ENCODE assay signal across 8 cellular contexts in genomic region chr17:54900457-54901229, GRCh38. TPM values are rescaled to one million over a fixed set of nuclear protein-coding genes. Genes with fewer than 3 reads are reported as not detected.
A peak's percentile ranks its signal among the peaks of the same experiment; 100 is the strongest.
DNase-seq lines count a peak whose midpoint lies in the region; ATAC-seq, FAIRE-seq and TF ChIP-seq lines count a peak whose summit lies in the region.

Gene TOM1L1 (plus strand): TSS chr17:54900852. CDS start chr17:54900866, 14 bp downstream.

- no peak within 1 kb of the TSS for H2BK5ac ChIP-seq in neuronal stem cell (ENCODE audit: low read length)

- H4K91ac ChIP-seq in neuronal stem cell (ENCODE audit: low read depth, low read length, poor library complexity) = no peak within 1 kb of the TSS

- H2AK5ac ChIP-seq in neuronal stem cell (ENCODE audit: low read depth, low read length) = peak within 1 kb of the TSS; percentile 44

- H3K9me3 Mint-ChIP-seq in activated T-helper 17 cell treated with anti-CD3 and anti-CD28 coated beads, Interleukin-2, amount 50 U/mL, for 72 hours = no peaks in the 10 kb centered on the region

- intact Hi-C loops in aorta (cut with DNase I) = no loop called here

- no peak within 1 kb of the TSS for H2BK120ac ChIP-seq in neuronal stem cell (ENCODE audit: low read depth, low read length)

- no peak within 1 kb of the TSS for H3K27ac ChIP-seq in neuronal stem cell (replicated peaks; ENCODE audit: low read length)
- peak within 1 kb of the TSS; percentile 7 to 34 for H3K27ac ChIP-seq in aorta (ENCODE audit: low read depth in 1 of 2, low read length in 2 of 2)

- H3K18ac ChIP-seq in neuronal stem cell (ENCODE audit: low read length) = peak within 1 kb of the TSS; percentile 80

- H3K4ac ChIP-seq in neuronal stem cell (ENCODE audit: low read length) = no peak within 1 kb of the TSS

- peak within 1 kb of the TSS; percentile 96 for H2AFZ ChIP-seq in neuronal stem cell (ENCODE audit: low read length)

- H4K8ac ChIP-seq in neuronal stem cell (ENCODE audit: low read depth, low read length) = peak within 1 kb of the TSS; percentile 21

- DNase-seq in BE2C (peak; percentile 75), NCI-H446 treated with DMSO at 0.1 percent for 48 hours (lab: John Stamatoyannopoulos, UW) (peak; percentile 49), frontal cortex (ENCODE audit: low spot score in 2 of 2) (peak; percentile 48 to 66), neuronal stem cell (ENCODE audit: low spot score) (peak; percentile 69), aorta (peak; percentile 79 to 92)

- H3K27me3 ChIP-seq in BE2C (no peaks in the 10 kb centered on the region), neuronal stem cell (ENCODE audit: control insufficient read depth in 3 of 3, insufficient read depth in 3 of 3, low read depth in 1 of 3, low read length in 3 of 3) (peaks cover 0 to 29% (median 0%) of the 10 kb centered on the region in 3 experiments), aorta (ENCODE audit: control insufficient read depth in 1 of 2, insufficient read depth in 2 of 2, low read length in 1 of 2) (no peaks in the 10 kb centered on the region)

- peaks cover 23% of the 10 kb centered on the region for H3K27me3 Mint-ChIP-seq in activated T-helper 17 cell treated with anti-CD3 and anti-CD28 coated beads, Interleukin-2, amount 50 U/mL, for 72 hours

- no peaks in the 10 kb centered on the region for H3K36me3 Mint-ChIP-seq in activated T-helper 17 cell treated with anti-CD3 and anti-CD28 coated beads, Interleukin-2, amount 50 U/mL, for 72 hours (ENCODE audit: low read depth)

- no peaks in the 10 kb centered on the region for H3K36me3 ChIP-seq in BE2C
- H3K36me3 ChIP-seq in neuronal stem cell (replicated peaks in 1 of 2; ENCODE audit: control insufficient read depth in 2 of 2, insufficient read depth in 2 of 2, low read length in 2 of 2) = peaks cover 0 to 10% of the 10 kb centered on the region in 2 donors
- no peaks in the 10 kb centered on the region for H3K36me3 ChIP-seq in aorta (ENCODE audit: control insufficient read depth in 1 of 2, insufficient read depth in 2 of 2, low read length in 1 of 2)

- H3K79me1 ChIP-seq in neuronal stem cell (ENCODE audit: low read depth, low read length) = peaks cover 3% of the 10 kb centered on the region

- H3K4me1 Mint-ChIP-seq in activated T-helper 17 cell treated with anti-CD3 and anti-CD28 coated beads, Interleukin-2, amount 50 U/mL, for 72 hours = no peaks in the 10 kb centered on the region

- peak within 1 kb of the TSS; percentile 65 for H3K4me3 Mint-ChIP-seq in activated T-helper 17 cell treated with anti-CD3 and anti-CD28 coated beads, Interleukin-2, amount 50 U/mL, for 72 hours

- H3K23ac ChIP-seq in neuronal stem cell (ENCODE audit: low read depth, low read length, poor library complexity) = peak within 1 kb of the TSS; percentile 66

- no peak within 1 kb of the TSS for H3K14ac ChIP-seq in neuronal stem cell (ENCODE audit: low read length)

- no peak within 1 kb of the TSS for H3K27ac Mint-ChIP-seq in activated T-helper 17 cell treated with anti-CD3 and anti-CD28 coated beads, Interleukin-2, amount 50 U/mL, for 72 hours

- H3K9ac ChIP-seq in neuronal stem cell (ENCODE audit: low read depth, low read length, poor library complexity) = peak within 1 kb of the TSS; percentile 53

- peak within 1 kb of the TSS; percentile 61 for H3K4me2 ChIP-seq in neuronal stem cell (ENCODE audit: insufficient read depth, low read length, poor library complexity, severe bottlenecking)

- no peak within 1 kb of the TSS for H2BK15ac ChIP-seq in neuronal stem cell (ENCODE audit: low read length)

- WGBS in neuronal stem cell (ENCODE audit: extremely low coverage in 2 of 2, insufficient read length in 2 of 2, insufficient replicate concordance in 1 of 2), 2 donors = no CpG with 5 or more reads among the region's 67 CpGs
- 1% methylated on average over 60 to 67 of the region's 67 CpGs for WGBS in aorta, 2 donors

- no peak within 1 kb of the TSS for H2BK12ac ChIP-seq in neuronal stem cell (ENCODE audit: low read length)

- no peaks in the 10 kb centered on the region for H3K4me1 ChIP-seq in BE2C
- peaks cover 5 to 7% of the 10 kb centered on the region in 2 donors for H3K4me1 ChIP-seq in neuronal stem cell (ENCODE audit: control insufficient read depth in 2 of 2, insufficient read depth in 1 of 2, low read depth in 1 of 2, low read length in 2 of 2)
- H3K4me1 ChIP-seq in aorta (ENCODE audit: control insufficient read depth in 1 of 2, insufficient read depth in 2 of 2, low read length in 2 of 2) = no peaks in the 10 kb centered on the region

- H3K4me3 ChIP-seq in BE2C (ENCODE audit: low read depth, low read length) (peak within 1 kb of the TSS; percentile 65), neuronal stem cell (ENCODE audit: low read length in 2 of 2) (peak within 1 kb of the TSS; percentile 88 to 89), aorta (ENCODE audit: low read length in 2 of 2) (peak within 1 kb of the TSS; percentile 56 to 75)

- H3K9me3 ChIP-seq in BE2C = no peaks in the 10 kb centered on the region
- no peaks in the 10 kb centered on the region for H3K9me3 ChIP-seq in neuronal stem cell (replicated peaks in 1 of 2; ENCODE audit: control insufficient read depth in 2 of 2, insufficient read depth in 1 of 2, low read depth in 1 of 2, low read length in 2 of 2)
- H3K9me3 ChIP-seq in aorta (ENCODE audit: control insufficient read depth, low read length) = no peaks in the 10 kb centered on the region

- no peak for FAIRE-seq in frontal cortex (lab: Jason Lieb, UNC)

- ATAC-seq in GM18909 (IDR thresholded peaks at IDR 0.05; ENCODE audit: poor library complexity, unreplicated experiment) = peak; percentile 92
- peak; percentile 47 for ATAC-seq in HG03378 (IDR thresholded peaks at IDR 0.05; ENCODE audit: unreplicated experiment)
- ATAC-seq in activated T-helper 17 cell treated with anti-CD3 and anti-CD28 coated beads, Interleukin-2, amount 50 U/mL, for 72 hours (replicated peaks) = peak; percentile 88
- ATAC-seq in aorta (ENCODE audit: low FRiP score) = peak; percentile 89

- no peak for TF ChIP-seq CTCF in BE2C (IDR thresholded peaks at IDR 0.05; ENCODE audit: low read depth, low read length)

RNA-seq across cellular contexts. Expression of gene TOM1L1, which starts in this region (rescaled TPM):
- 11.0 TPM for polyA plus RNA-seq in BE2C (2012; ENCODE audit: insufficient read depth, insufficient read length, low read depth)
- total RNA-seq in activated T-helper 17 cell treated with anti-CD3 and anti-CD28 coated beads, Interleukin-2, amount 50 U/mL, for 72 hours = 1 to 10 TPM; 1.4 to 3.2 TPM
- 20.4 TPM for total RNA-seq in frontal cortex
- polyA plus RNA-seq in neuronal stem cell (2013, experiment 1 of 2) = 29.0 TPM
- polyA plus RNA-seq in neuronal stem cell (2013, experiment 2 of 2) = 29.5 TPM
- 10 to 100 TPM; 23.2 to 38.2 TPM for total RNA-seq in aorta
- polyA plus RNA-seq in aorta = 10 to 100 TPM; 32.0 to 47.5 TPM
